In the genomic region with DNA sequence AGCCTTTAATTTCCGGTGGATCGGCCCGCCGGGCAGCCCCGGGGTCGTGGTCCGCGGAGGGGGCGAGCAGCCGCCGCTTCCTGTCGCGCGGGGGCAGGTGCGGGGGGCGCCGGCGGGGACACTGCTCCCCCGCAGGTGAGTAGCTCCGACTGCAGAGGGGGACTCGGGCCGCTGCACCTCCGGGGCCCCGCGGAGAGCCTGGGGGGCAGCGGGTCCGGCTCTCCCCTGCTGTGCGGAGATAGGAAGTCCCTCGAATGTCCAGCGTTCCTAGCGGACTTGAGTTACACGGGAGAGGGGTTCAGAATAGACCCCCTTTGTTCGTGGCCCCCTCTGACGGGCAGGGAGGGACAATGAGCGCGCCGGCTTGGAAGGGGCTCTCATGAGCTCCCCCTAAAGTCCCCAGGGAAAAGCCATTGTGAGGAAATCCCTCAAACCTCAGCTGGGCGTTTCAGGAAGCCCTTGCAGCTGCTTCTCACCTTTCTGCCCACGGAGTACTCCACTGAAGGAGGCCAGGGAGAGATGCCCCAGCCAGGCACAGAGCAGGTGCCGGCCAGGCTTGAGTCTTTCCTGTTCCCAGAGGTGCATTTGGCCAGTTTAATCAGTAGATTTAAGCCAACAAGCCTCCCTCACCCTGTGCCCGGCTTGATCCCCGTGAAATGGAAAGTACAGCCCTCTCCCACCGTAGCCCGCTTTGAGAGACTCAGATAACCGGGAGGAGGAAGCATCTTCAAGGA, we compare ENCODE assay signal across 8 cellular contexts. TPM values are rescaled to one million over a fixed set of nuclear protein-coding genes. Genes with fewer than 3 reads are reported as not detected.
DNase-seq lines count a peak whose midpoint lies in the region; ATAC-seq lines count a peak whose summit lies in the region.

No MANE protein-coding gene starts in this region.

- H3K27me3 Mint-ChIP-seq in immature natural killer cell (ENCODE audit: low read depth in 3 of 3): peaks cover 7 to 23% (median 15%) of the 10 kb centered on the region in 3 donors

- ATAC-seq in stimulated activated naive CD8-positive, alpha-beta T cell treated with anti-CD3 and anti-CD28 coated beads, Interleukin-15, Interleukin-2, amounts not matched to agents 100 U/mL and 50 U/mL, for 24 hours: peak; percentile 10
- ATAC-seq in HG03135 (IDR thresholded peaks at IDR 0.05; ENCODE audit: unreplicated experiment): no peak
- no peak for ATAC-seq in GM19395 (IDR thresholded peaks at IDR 0.05; ENCODE audit: unreplicated experiment)

- H3K4me3 Mint-ChIP-seq in immature natural killer cell: peak overlapping the region; percentile 67 to 80 (median 76)

- H3K4me3 ChIP-seq in GM08714 (ENCODE audit: low read length): peak overlapping the region; percentile 55

- peak overlapping the region in 1 of 6 donors; percentile 84 for H3K27ac Mint-ChIP-seq in immature natural killer cell

- peak; percentile 76 for DNase-seq in NCI-H1105 (lab: John Stamatoyannopoulos, UW)
- DNase-seq in activated CD8-positive, alpha-beta memory T cell treated with anti-CD3 and anti-CD28 coated beads, Interleukin-2, amount 50 U/mL, for 48 hours: peak; percentile 57
- DNase-seq in immature natural killer cell: peak; percentile 22 to 32 (median 27)
- peak; percentile 34 for DNase-seq in stimulated activated naive CD8-positive, alpha-beta T cell treated with anti-CD3 and anti-CD28 coated beads, Interleukin-15, Interleukin-2, amounts not matched to agents 100 U/mL and 50 U/mL, for 24 hours
- DNase-seq in stimulated activated naive CD4-positive, alpha-beta T cell treated with Interleukin-2 at 50 U/mL for 16 hours (lab: John Stamatoyannopoulos, UW): no peak

- H3K36me3 Mint-ChIP-seq in immature natural killer cell: peaks cover 0 to 4% (median 0%) of the 10 kb centered on the region in 3 donors

- peaks cover 0 to 3% (median 0%) of the 10 kb centered on the region in 6 donors for H3K9me3 Mint-ChIP-seq in immature natural killer cell

- peaks cover 10 to 15% of the 10 kb centered on the region in 2 donors for H3K4me1 Mint-ChIP-seq in immature natural killer cell

RNA-seq across cellular contexts. Expression of gene PDE9A, which starts 0.9 kb away (rescaled TPM):
- polyA plus RNA-seq in immature natural killer cell: 1 to 10 TPM in 1 of 3 donors, under 1 TPM in 2; 0.40 to 2.3 (median 0.61) TPM
